Comparison of ENCODE assay signal across 20 cellular contexts in the genomic region with DNA sequence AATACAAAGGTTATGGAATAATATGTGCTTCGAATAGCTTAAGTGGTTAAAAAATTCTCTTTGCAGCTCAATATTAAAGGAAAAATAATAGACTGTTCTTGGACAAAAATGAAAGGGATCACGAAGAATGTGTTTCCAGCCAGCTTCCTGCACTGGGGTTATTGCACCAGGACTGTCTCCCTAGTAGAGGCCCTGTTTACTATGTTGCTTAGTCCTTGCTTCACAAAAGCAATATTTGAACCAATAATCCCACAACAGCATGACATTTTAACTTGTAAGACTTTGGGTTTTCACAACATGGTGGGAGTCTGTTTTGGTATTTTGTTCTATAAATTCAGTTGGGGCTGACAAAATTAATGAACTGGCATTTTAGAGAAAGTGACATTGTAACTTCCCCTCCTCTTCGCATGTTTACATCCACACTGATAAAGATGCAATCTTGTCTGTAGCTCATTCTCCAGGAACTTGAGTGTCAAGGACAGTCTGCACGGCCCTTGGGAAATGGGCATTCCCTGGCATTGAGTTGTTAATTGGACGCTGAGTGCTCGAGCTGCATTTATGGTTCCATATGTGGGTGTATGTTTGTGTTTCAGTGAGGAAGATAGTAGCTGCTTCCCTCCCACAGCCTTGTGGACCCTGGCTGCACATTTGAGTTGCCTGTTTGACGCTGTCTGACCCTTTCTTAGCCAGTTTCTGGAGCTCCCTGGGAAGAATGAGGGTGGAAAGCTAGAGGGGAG. TPM values are rescaled to one million over a fixed set of nuclear protein-coding genes. Genes with fewer than 3 reads are reported as not detected.
"Had no signal": no experiment of that assay in that cellular context is flagged by ENCODE, and none has a peak within 500 bp of the region (broad histone marks: within the 10 kb centered on the region; RNA-seq: fewer than 3 reads in every experiment).

No MANE protein-coding gene starts in this region.

- FAIRE-seq: keratinocyte, urothelium cell line had no signal

- H3K4me1 ChIP-seq: heart right ventricle, tibial artery had no signal

- H3K27me3 ChIP-seq: body of pancreas, tibial artery had no signal

- H3K9me3 ChIP-seq: body of pancreas, heart right ventricle, tibial artery had no signal

- ATAC-seq: activated CD4-positive, alpha-beta T cell treated with anti-CD3 and anti-CD28 coated beads for 36 hours; activated CD8-positive, alpha-beta memory T cell treated with anti-CD3 and anti-CD28 coated beads, Interleukin-2, amount 10 ng/mL, durations not matched to agents 7 days and 5 days; activated T-helper 17 cell treated with anti-CD3 and anti-CD28 coated beads, Interleukin-2, amount 50 U/mL, for 72 hours; body of pancreas; heart right ventricle had no signal

- H3K27ac ChIP-seq: body of pancreas, coronary artery, heart right ventricle, tibial artery had no signal

- DNase-seq: activated CD4-positive, alpha-beta memory T cell treated with anti-CD3 and anti-CD28 coated beads, Interleukin-2, amount 10 ng/mL, durations not matched to agents 7 days and 5 days; activated CD4-positive, alpha-beta T cell treated with anti-CD3 and anti-CD28 coated beads for 36 hours; activated CD8-positive, alpha-beta memory T cell treated with anti-CD3 and anti-CD28 coated beads, Interleukin-2, amount 10 ng/mL, durations not matched to agents 7 days and 5 days; activated naive CD4-positive, alpha-beta T cell treated with Interleukin-2 at 50 U/mL for 16 hours; activated naive CD8-positive, alpha-beta T cell treated with anti-CD3 and anti-CD28 coated beads, Interleukin-2, amount 10 ng/mL, durations not matched to agents 7 days and 5 days; body of pancreas; heart right ventricle; mesendoderm; occipital lobe; stimulated activated CD4-positive, alpha-beta T cell treated with anti-CD3 and anti-CD28 coated beads, Interleukin-2, amount 100 ng/mL, for 24 hours; stimulated activated naive CD4-positive, alpha-beta T cell treated with Interleukin-2 at 50 U/mL for 16 hours; SW 1271; T-helper 2 cell; tibial artery had no signal

- H3K36me3 ChIP-seq: heart right ventricle, tibial artery had no signal

- H3K4me3 ChIP-seq: body of pancreas, coronary artery, heart right ventricle, tibial artery had no signal

RNA-seq across cellular contexts. Expression of a gene that starts 39.1 kb away (rescaled TPM):
- total RNA-seq: activated CD4-positive, alpha-beta memory T cell treated with anti-CD3 and anti-CD28 coated beads, Interleukin-2, amount 10 ng/mL, durations not matched to agents 7 days and 5 days; activated CD4-positive, alpha-beta T cell treated with anti-CD3 and anti-CD28 coated beads for 36 hours; activated CD8-positive, alpha-beta memory T cell treated with anti-CD3 and anti-CD28 coated beads, Interleukin-2, amount 10 ng/mL, durations not matched to agents 7 days and 5 days; activated naive CD8-positive, alpha-beta T cell treated with anti-CD3 and anti-CD28 coated beads, Interleukin-2, amount 10 ng/mL, durations not matched to agents 7 days and 5 days; activated T-helper 17 cell treated with anti-CD3 and anti-CD28 coated beads, Interleukin-2, amount 50 U/mL, for 72 hours had no signal

RNA-seq across cellular contexts. Expression of a gene that starts 59.6 kb away (rescaled TPM):
- total RNA-seq: activated CD4-positive, alpha-beta memory T cell treated with anti-CD3 and anti-CD28 coated beads, Interleukin-2, amount 10 ng/mL, durations not matched to agents 7 days and 5 days; activated CD4-positive, alpha-beta T cell treated with anti-CD3 and anti-CD28 coated beads for 36 hours; activated CD8-positive, alpha-beta memory T cell treated with anti-CD3 and anti-CD28 coated beads, Interleukin-2, amount 10 ng/mL, durations not matched to agents 7 days and 5 days; activated naive CD8-positive, alpha-beta T cell treated with anti-CD3 and anti-CD28 coated beads, Interleukin-2, amount 10 ng/mL, durations not matched to agents 7 days and 5 days; activated T-helper 17 cell treated with anti-CD3 and anti-CD28 coated beads, Interleukin-2, amount 50 U/mL, for 72 hours; natural killer cell treated with Interleukin-12 subunit alpha and Interleukin-12 subunit beta and Interleukin-15 and Interleukin-18, amount 100 ng/mL, for 72 hours; subcutaneous adipose tissue had no signal
